In genomic region chr11:8601376-8602133, GRCh38 we compare ENCODE assay signal across 33 cellular contexts.
"Had no signal": no experiment of that assay in that cellular context is flagged by ENCODE, and none has a peak within 500 bp of the region (broad histone marks: within the 10 kb centered on the region; RNA-seq: fewer than 3 reads in every experiment).

No MANE protein-coding gene starts in this region.

- H3K36me3 ChIP-seq: cardiac muscle cell, heart left ventricle, left ventricle myocardium inferior, upper lobe of right lung had no signal

- H3K36me3 Mint-ChIP-seq: naive B cell; stimulated activated memory B cell treated with anti-CD40 and anti-IgM and Interleukin-4, amounts not matched to agents 10 μg/mL and 1 μg/mL and 100 μg/mL, for 72 hours had no signal

- H3K9me3 Mint-ChIP-seq: activated B cell treated with CpG ODN at 0.5 μM for 24 hours; activated T-cell treated with anti-CD3 and anti-CD28 coated beads, Interleukin-2, amount 50 U/mL, for 72 hours; effector memory CD8-positive, alpha-beta T cell; naive B cell; nephron progenitor cell; stimulated activated memory B cell treated with anti-CD40 and anti-IgM and Interleukin-4, amounts not matched to agents 10 μg/mL and 1 μg/mL and 100 μg/mL, for 72 hours; stimulated activated naive CD8-positive, alpha-beta T cell treated with anti-CD3 and anti-CD28 coated beads, Interleukin-15, amount 100 ng/mL, for 72 hours; T-helper 1 cell treated with Interleukin-12 subunit alpha and Interleukin-12 subunit beta and Interleukin-4 antibody, amounts not matched to agents 30 μg/mL and 1 μg/mL, for 36 hours had no signal

- H2AFZ ChIP-seq: parathyroid adenoma had no signal

- H3K4me3 ChIP-seq: body of pancreas, cardiac muscle cell, coronary artery, heart left ventricle, left ventricle myocardium inferior, lung, psoas muscle, smooth muscle cell, upper lobe of right lung had no signal

- H3K4me1 Mint-ChIP-seq: activated B cell treated with CpG ODN at 0.5 μM for 24 hours; stimulated activated naive CD8-positive, alpha-beta T cell treated with anti-CD3 and anti-CD28 coated beads, Interleukin-15, amount 100 ng/mL, for 72 hours had no signal

- H3K27me3 ChIP-seq: body of pancreas, cardiac muscle cell, heart left ventricle, upper lobe of right lung had no signal

- ATAC-seq: activated T-cell treated with anti-CD3 and anti-CD28 coated beads, Interleukin-2, amount 50 U/mL, for 72 hours; body of pancreas; effector memory CD8-positive, alpha-beta T cell; foreskin keratinocyte; heart left ventricle; psoas muscle; stimulated activated memory B cell treated with anti-CD40 and anti-IgM and Interleukin-4, amounts not matched to agents 10 μg/mL and 1 μg/mL and 100 μg/mL, for 72 hours; stimulated activated naive CD8-positive, alpha-beta T cell treated with anti-CD3 and anti-CD28 coated beads, Interleukin-15, amount 100 ng/mL, for 72 hours; upper lobe of right lung had no signal

- H3K9ac ChIP-seq: parathyroid adenoma had no signal

- H3K9me3 ChIP-seq: body of pancreas, heart left ventricle, left ventricle myocardium inferior, psoas muscle, upper lobe of right lung had no signal

- DNase-seq: activated B cell treated with CpG ODN at 0.5 μM for 24 hours; activated CD4-positive, alpha-beta T cell treated with anti-CD3 and anti-CD28 coated beads, Interleukin-2, amount 50 U/mL, for 4 hours; activated effector memory CD4-positive, alpha-beta T cell treated with Interleukin-2 at 50 U/mL for 16 hours; activated naive CD4-positive, alpha-beta T cell treated with Interleukin-2 at 50 U/mL for 16 hours; activated T-cell treated with anti-CD3 and anti-CD28 coated beads for 4 hours; activated T-cell treated with anti-CD3 and anti-CD28 coated beads, Interleukin-2, amount 50 U/mL, for 72 hours; aorta; body of pancreas; effector memory CD8-positive, alpha-beta T cell; foreskin keratinocyte; heart left ventricle; islet precursor cell; left ventricle myocardium inferior; naive B cell; nephron progenitor cell; nucleus accumbens; psoas muscle; stimulated activated CD4-positive, alpha-beta T cell treated with anti-CD3 and anti-CD28 coated beads, Interleukin-1b, Interleukin-23, amount 100 ng/mL, for 48 hours; stimulated activated CD4-positive, alpha-beta T cell treated with anti-CD3 and anti-CD28 coated beads, Interleukin-4, amount 100 ng/mL, for 4 hours; stimulated activated CD8-positive, alpha-beta memory T cell treated with anti-CD3 and anti-CD28 coated beads, Interleukin-4, amount 100 ng/mL, for 48 hours; stimulated activated naive CD8-positive, alpha-beta T cell treated with anti-CD3 and anti-CD28 coated beads, Interleukin-15, amount 100 ng/mL, for 72 hours; substantia nigra; SW 1271; T1000; upper lobe of right lung had no signal

- H3K4me3 Mint-ChIP-seq: activated B cell treated with CpG ODN at 0.5 μM for 24 hours; activated naive CD8-positive, alpha-beta T cell; activated T-cell treated with anti-CD3 and anti-CD28 coated beads, Interleukin-2, amount 50 U/mL, for 72 hours; effector memory CD8-positive, alpha-beta T cell; naive B cell; nephron progenitor cell; stimulated activated memory B cell treated with anti-CD40 and anti-IgM and Interleukin-4, amounts not matched to agents 10 μg/mL and 1 μg/mL and 100 μg/mL, for 72 hours; stimulated activated naive CD8-positive, alpha-beta T cell treated with anti-CD3 and anti-CD28 coated beads, Interleukin-15, amount 100 ng/mL, for 72 hours; T-helper 1 cell treated with Interleukin-12 subunit alpha and Interleukin-12 subunit beta and Interleukin-4 antibody, amounts not matched to agents 30 μg/mL and 1 μg/mL, for 36 hours had no signal

- H3K27ac Mint-ChIP-seq: activated B cell treated with CpG ODN at 0.5 μM for 24 hours; activated naive CD8-positive, alpha-beta T cell; activated T-cell treated with anti-CD3 and anti-CD28 coated beads, Interleukin-2, amount 50 U/mL, for 72 hours; effector memory CD8-positive, alpha-beta T cell; nephron progenitor cell; stimulated activated memory B cell treated with anti-CD40 and anti-IgM and Interleukin-4, amounts not matched to agents 10 μg/mL and 1 μg/mL and 100 μg/mL, for 72 hours; stimulated activated naive CD8-positive, alpha-beta T cell treated with anti-CD3 and anti-CD28 coated beads, Interleukin-15, amount 100 ng/mL, for 72 hours; T-helper 1 cell treated with Interleukin-12 subunit alpha and Interleukin-12 subunit beta and Interleukin-4 antibody, amounts not matched to agents 30 μg/mL and 1 μg/mL, for 36 hours had no signal

- H3K4me2 ChIP-seq: smooth muscle cell had no signal

- H3K4me1 ChIP-seq: left ventricle myocardium inferior, parathyroid adenoma, psoas muscle, upper lobe of right lung had no signal

- H3K79me2 ChIP-seq: parathyroid adenoma had no signal

- H3K27ac ChIP-seq: body of pancreas, cardiac muscle cell, coronary artery, foreskin keratinocyte, heart left ventricle, left ventricle myocardium inferior, parathyroid adenoma, psoas muscle, upper lobe of right lung had no signal
